Comparison of ENCODE assay signal across 13 cellular contexts in the genomic region with DNA sequence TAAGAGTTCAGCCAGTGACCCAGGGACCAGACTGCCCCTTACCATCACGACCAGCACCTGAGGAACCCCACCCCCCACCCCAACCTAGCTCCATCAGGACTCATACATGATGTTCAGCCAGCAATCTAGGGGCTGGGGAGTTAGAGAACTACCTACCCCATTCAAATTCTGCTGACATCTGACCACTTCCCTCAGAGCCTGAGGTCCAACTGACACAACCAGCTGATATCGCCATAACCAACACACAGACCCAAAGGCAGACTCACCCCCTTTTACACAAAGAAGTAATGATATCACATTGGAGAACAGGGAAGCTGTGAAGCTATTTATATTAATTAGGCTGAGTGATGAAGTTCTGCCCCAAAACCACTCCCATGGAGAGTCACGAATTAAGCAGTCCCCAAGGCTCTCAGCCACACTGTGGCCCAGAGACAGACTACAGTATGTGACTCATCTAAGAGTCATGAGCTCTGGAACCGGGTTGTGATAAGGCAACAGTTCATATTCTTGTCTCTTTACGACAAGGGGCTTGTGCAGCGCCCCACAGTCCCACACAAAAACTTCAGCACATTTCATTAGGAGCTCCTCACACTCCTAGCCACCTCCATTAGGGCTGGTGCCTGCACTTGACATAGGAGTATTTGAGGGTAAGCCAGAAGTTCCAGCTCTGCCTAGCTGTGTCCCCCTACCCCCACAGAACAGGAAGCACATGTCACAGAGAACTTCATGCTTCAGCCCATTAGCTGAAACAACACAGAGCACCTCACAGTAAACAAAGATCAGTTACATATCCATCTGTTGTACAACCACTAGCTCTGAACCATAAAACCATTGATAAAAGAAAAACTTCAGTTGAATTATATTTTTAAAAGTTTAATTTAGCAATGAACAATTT.
DNase-seq lines count a peak whose midpoint lies in the region; ATAC-seq and TF ChIP-seq lines count a peak whose summit lies in the region.
"Had no signal": no experiment of that assay in that cellular context is flagged by ENCODE, and none has a peak within 500 bp of the region (broad histone marks: within the 10 kb centered on the region; RNA-seq: fewer than 3 reads in every experiment).

No MANE protein-coding gene starts in this region.

- CTCF ChIA-PET in SK-N-SH (lab: Yijun Ruan, JAX), result interaction anchor here (1.0 to 3.6 kb wide), 3 partner anchors 14 to 830 kb away, joined by 3 to 24 read pairs (median 3); no protein-coding TSS in a partner anchor

- no peaks in the 10 kb centered on the region for H3K9me2 ChIP-seq in SK-N-SH

- H3K27me3 ChIP-seq in SK-N-SH (ENCODE audit: insufficient read depth), result no peaks in the 10 kb centered on the region
- no peaks in the 10 kb centered on the region for H3K27me3 ChIP-seq in foreskin keratinocyte
- H3K27me3 ChIP-seq: ascending aorta had no signal

- H3K4me3 ChIP-seq in SK-N-SH (ENCODE audit: low read depth in 2 of 2, low read length in 1 of 2), result 0 out of 4 replicates have a peak overlapping the region, but pooled peaks of 1 of the 2 experiments have one; percentile 17
- H3K4me3 ChIP-seq: ascending aorta had no signal

- H3K4me2 ChIP-seq in SK-N-SH, result no peak overlapping the region

- no peaks in the 10 kb centered on the region for H4K20me1 ChIP-seq in SK-N-SH (ENCODE audit: insufficient read depth)

- H3K27ac ChIP-seq in SK-N-SH (ENCODE audit: low read depth in 2 of 2, low read length in 1 of 2) (0 out of 4 replicates have a peak overlapping the region, but pooled peaks of 1 of the 2 experiments have one; percentile 19), foreskin keratinocyte (no peak overlapping the region)
- H3K27ac ChIP-seq: ascending aorta had no signal

- peaks cover 0 to 7% of the 10 kb centered on the region in 2 experiments for H3K36me3 ChIP-seq in SK-N-SH (replicated peaks in 1 of 2; ENCODE audit: control insufficient read depth in 1 of 2, insufficient read depth in 2 of 2, low read length in 1 of 2)

- TF ChIP-seq EP300 in SK-N-SH (IDR thresholded peaks at IDR 0.05; ENCODE audit: borderline replicate concordance in 1 of 2, low read depth in 1 of 2, low read length in 1 of 2), result no peak

- no peak for TF ChIP-seq RAD21 in SK-N-SH (IDR thresholded peaks at IDR 0.05; ENCODE audit: low read length)

- TF ChIP-seq CTCF in SK-N-SH (IDR thresholded peaks at IDR 0.05), result no peak
- no peak for TF ChIP-seq CTCF in foreskin keratinocyte (conservative IDR thresholded peaks at IDR 0.05)

- 55% methylated on average over 6 of the region's 6 CpGs for WGBS in SK-N-SH (ENCODE audit: low lambda C conversion rate)

- no peaks in the 10 kb centered on the region for H3F3A ChIP-seq in SK-N-SH (replicated peaks; ENCODE audit: insufficient read depth)

- no peaks in the 10 kb centered on the region for H3K79me2 ChIP-seq in SK-N-SH (ENCODE audit: insufficient read depth)

- no peaks in the 10 kb centered on the region for H3K9me3 ChIP-seq in SK-N-SH

- H3K9ac ChIP-seq in SK-N-SH, result no peak overlapping the region

- POLR2A ChIA-PET in SK-N-SH (lab: Yijun Ruan, JAX), result interaction anchor here (1.3 kb wide), 1 partner anchor 12 kb away, joined by 3 read pairs; no protein-coding TSS in a partner anchor

- H2AFZ ChIP-seq in SK-N-SH (ENCODE audit: low read depth), result no peak overlapping the region

- DNase-seq in AG08396 (ENCODE audit: low spot score) (peak; percentile 48), HT1080 (ENCODE audit: low read depth) (peak; percentile 66), SK-N-SH (no peak), foreskin keratinocyte (peak in 1 of 2 donors; percentile 44), SKM-1 (lab: John Stamatoyannopoulos, UW; ENCODE audit: unreplicated experiment) (no peak)
- no peak for DNase-seq in activated naive CD4-positive, alpha-beta T cell treated with Interleukin-2 at 50 U/mL for 16 hours
- no peak for DNase-seq in activated naive CD4-positive, alpha-beta T cell (lab: John Stamatoyannopoulos, UW)
- DNase-seq: activated CD4-positive, alpha-beta memory T cell treated with anti-CD3 and anti-CD28 coated beads, Interleukin-2, amount 10 ng/mL, durations not matched to agents 7 days and 5 days; hippocampal formation; NCI-H187 treated with DMSO at 0.1 percent for 48 hours; SHP77 had no signal

- H3K4me1 ChIP-seq in SK-N-SH (ENCODE audit: control insufficient read depth in 1 of 2, insufficient read depth in 2 of 2, low read depth in 1 of 2, low read length in 1 of 2) (no peaks in the 10 kb centered on the region; a peak in 1 of 4 replicates), foreskin keratinocyte (no peaks in the 10 kb centered on the region)
- H3K4me1 ChIP-seq: ascending aorta had no signal

- ATAC-seq in foreskin keratinocyte, result peak; percentile 97
- ATAC-seq in HG03354 (IDR thresholded peaks at IDR 0.05; ENCODE audit: poor library complexity, severe bottlenecking, unreplicated experiment), result no peak

TF ChIP-seq in SK-N-SH, 30 proteins besides CTCF, POLR2A, EP300 and RAD21:
- TF ChIP-seq FOSL2 (IDR thresholded peaks at IDR 0.05; ENCODE audit: borderline replicate concordance, low read depth) (peak; percentile 24; the same call in 1 of the 2 replicates), JUND (IDR thresholded peaks at IDR 0.05) (0 out of 2 replicates have a peak, but pooled peaks have one; percentile 17), TCF12 (IDR thresholded peaks at IDR 0.05) (no peak), GATA2 (CRISPR knock-in tag; IDR thresholded peaks at IDR 0.05) (no peak)

Comparison
In these comparisons a context has a peak if more than half of its experiments do, and no peak if none do; other contexts are left out.
1. DNase-seq: peak in AG08396 (single experiment) and HT1080 (single experiment); none in SK-N-SH (single experiment), activated naive CD4-positive, alpha-beta T cell treated with Interleukin-2 at 50 U/mL for 16 hours (single experiment), SKM-1 (single experiment) and activated naive CD4-positive, alpha-beta T cell (0 of 4).